ENCODE assay signal across 29 cellular contexts in the genomic region with DNA sequence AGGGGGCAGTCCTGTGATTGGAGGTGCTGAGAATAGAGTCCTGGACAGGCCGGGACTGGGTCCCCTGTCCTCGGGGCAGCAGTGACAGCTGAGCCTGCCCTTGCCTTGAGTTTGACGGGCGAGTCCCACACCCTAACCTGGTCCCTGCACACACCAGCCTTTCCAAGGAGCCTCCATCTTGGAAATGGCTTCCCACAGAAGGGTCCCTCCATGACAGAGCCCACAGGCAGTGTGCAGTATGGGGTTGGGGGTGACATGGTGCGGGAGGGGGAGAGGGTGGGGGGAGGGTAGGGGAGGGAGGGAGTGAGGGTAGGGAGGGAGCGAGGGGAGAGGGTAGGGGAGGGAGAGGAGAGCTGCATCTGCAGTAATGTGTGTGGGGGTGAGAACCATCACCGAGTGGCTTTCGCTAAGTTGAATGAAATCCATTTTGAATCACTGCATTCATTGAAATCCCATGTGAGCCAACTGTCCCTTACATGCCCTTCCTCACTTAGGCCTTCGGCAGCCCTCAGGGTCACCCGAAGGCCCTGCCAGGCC. TPM values are rescaled to one million over a fixed set of nuclear protein-coding genes. Genes with fewer than 3 reads are reported as not detected.
"Had no signal": no experiment of that assay in that cellular context is flagged by ENCODE, and none has a peak within 500 bp of the region (broad histone marks: within the 10 kb centered on the region; RNA-seq: fewer than 3 reads in every experiment).

No MANE protein-coding gene starts in this region.

- DNase-seq: activated CD4-positive, alpha-beta T cell treated with anti-CD3 and anti-CD28 coated beads, Interleukin-2, amount 10 ng/mL, durations not matched to agents 7 days and 5 days; activated CD4-positive, CD25-positive, alpha-beta regulatory T cell treated with anti-CD3 and anti-CD28 coated beads, Interleukin-2, amount 50 U/mL, for 72 hours; activated CD8-positive, alpha-beta T cell treated with anti-CD3 and anti-CD28 coated beads, Interleukin-2, amount 10 ng/mL, durations not matched to agents 7 days and 5 days; activated T-cell treated with anti-CD3 and anti-CD28 coated beads, Interleukin-2, amount 50 U/mL, for 24 hours; caudate nucleus; dorsolateral prefrontal cortex; effector memory CD8-positive, alpha-beta T cell; glutamatergic neuron; hippocampal formation; kidney glomerular epithelial cell; nephron progenitor cell; nucleus accumbens; small intestine; stimulated activated CD4-positive, alpha-beta T cell treated with anti-CD3 and anti-CD28 coated beads, Interleukin-2, amount 100 ng/mL, for 24 hours; testis; trophoblast cell; uterus; WERI-Rb-1 had no signal

- H3K27ac Mint-ChIP-seq: activated CD4-positive, alpha-beta T cell treated with anti-CD3 and anti-CD28 coated beads, Interleukin-2, amount 10 ng/mL, durations not matched to agents 7 days and 5 days; activated CD8-positive, alpha-beta T cell treated with anti-CD3 and anti-CD28 coated beads, Interleukin-2, amount 10 ng/mL, durations not matched to agents 7 days and 5 days; activated naive CD4-positive, alpha-beta T cell treated with anti-CD3 and anti-CD28 coated beads, Interleukin-2, amount 50 U/mL, for 72 hours; activated T-cell treated with anti-CD3 and anti-CD28 coated beads, Interleukin-2, amount 50 U/mL, for 24 hours; activated T-helper 17 cell treated with anti-CD3 and anti-CD28 coated beads, Interleukin-2, amount 50 U/mL, for 72 hours; brain; effector memory CD8-positive, alpha-beta T cell; memory B cell; nephron progenitor cell; stimulated activated effector memory CD8-positive, alpha-beta T cell treated with anti-CD3 and anti-CD28 coated beads, Interleukin-12 subunit alpha, Interleukin-12 subunit beta, amount 100 ng/mL, for 72 hours had no signal

- H3K4me3 Mint-ChIP-seq: activated CD4-positive, alpha-beta T cell treated with anti-CD3 and anti-CD28 coated beads, Interleukin-2, amount 10 ng/mL, durations not matched to agents 7 days and 5 days; activated CD8-positive, alpha-beta T cell treated with anti-CD3 and anti-CD28 coated beads, Interleukin-2, amount 10 ng/mL, durations not matched to agents 7 days and 5 days; activated T-cell treated with anti-CD3 and anti-CD28 coated beads, Interleukin-2, amount 50 U/mL, for 24 hours; activated T-helper 17 cell treated with anti-CD3 and anti-CD28 coated beads, Interleukin-2, amount 50 U/mL, for 72 hours; brain; effector memory CD8-positive, alpha-beta T cell; memory B cell; nephron progenitor cell; stimulated activated effector memory CD8-positive, alpha-beta T cell treated with anti-CD3 and anti-CD28 coated beads, Interleukin-12 subunit alpha, Interleukin-12 subunit beta, amount 100 ng/mL, for 72 hours had no signal

- ATAC-seq: activated naive CD4-positive, alpha-beta T cell treated with anti-CD3 and anti-CD28 coated beads, Interleukin-2, amount 50 U/mL, for 72 hours; activated T-helper 17 cell treated with anti-CD3 and anti-CD28 coated beads, Interleukin-2, amount 50 U/mL, for 72 hours; effector memory CD8-positive, alpha-beta T cell; sciatic nerve; stimulated activated effector memory CD8-positive, alpha-beta T cell treated with anti-CD3 and anti-CD28 coated beads, Interleukin-12 subunit alpha, Interleukin-12 subunit beta, amount 100 ng/mL, for 72 hours had no signal

- H3K27me3 ChIP-seq: dorsolateral prefrontal cortex, testis, uterus had no signal

- H2AFZ ChIP-seq: parathyroid adenoma had no signal

- H3K36me3 Mint-ChIP-seq: brain; memory B cell; stimulated activated effector memory CD8-positive, alpha-beta T cell treated with anti-CD3 and anti-CD28 coated beads, Interleukin-12 subunit alpha, Interleukin-12 subunit beta, amount 100 ng/mL, for 72 hours had no signal

- H3K27ac ChIP-seq: dorsolateral prefrontal cortex, esophagus muscularis mucosa, parathyroid adenoma, testis, uterus, WERI-Rb-1 had no signal

- H3K9me3 ChIP-seq: esophagus muscularis mucosa, testis, uterus had no signal

- H3K4me3 ChIP-seq: dorsolateral prefrontal cortex, esophagus muscularis mucosa, testis, uterus had no signal

- H3K79me2 ChIP-seq: parathyroid adenoma had no signal

- H3K9ac ChIP-seq: parathyroid adenoma had no signal

- H3K4me1 ChIP-seq: parathyroid adenoma, uterus had no signal

- H3K9me3 Mint-ChIP-seq: memory B cell had no signal

- H3K4me1 Mint-ChIP-seq: activated CD4-positive, alpha-beta T cell treated with anti-CD3 and anti-CD28 coated beads, Interleukin-2, amount 10 ng/mL, durations not matched to agents 7 days and 5 days; activated T-helper 17 cell treated with anti-CD3 and anti-CD28 coated beads, Interleukin-2, amount 50 U/mL, for 72 hours; brain; stimulated activated effector memory CD8-positive, alpha-beta T cell treated with anti-CD3 and anti-CD28 coated beads, Interleukin-12 subunit alpha, Interleukin-12 subunit beta, amount 100 ng/mL, for 72 hours had no signal

- H3K27me3 Mint-ChIP-seq: activated CD4-positive, alpha-beta T cell treated with anti-CD3 and anti-CD28 coated beads, Interleukin-2, amount 10 ng/mL, durations not matched to agents 7 days and 5 days; activated T-cell treated with anti-CD3 and anti-CD28 coated beads, Interleukin-2, amount 50 U/mL, for 24 hours; activated T-helper 17 cell treated with anti-CD3 and anti-CD28 coated beads, Interleukin-2, amount 50 U/mL, for 72 hours; brain; effector memory CD8-positive, alpha-beta T cell had no signal

- H3K36me3 ChIP-seq: esophagus muscularis mucosa, uterus, WERI-Rb-1 had no signal

RNA-seq across cellular contexts. Expression of a gene that starts 10.1 kb away (rescaled TPM):
- total RNA-seq: activated CD4-positive, alpha-beta T cell treated with anti-CD3 and anti-CD28 coated beads, Interleukin-2, amount 10 ng/mL, durations not matched to agents 7 days and 5 days; aorta had no signal

RNA-seq across cellular contexts. Expression of a gene that starts 14.1 kb away (rescaled TPM):
- total RNA-seq: esophagus muscularis mucosa, frontal cortex, pulmonary artery endothelial cell had no signal
